8 cellular contexts compared by ENCODE assay signal in genomic region chr17:7834891-7835817, GRCh38. TPM values are rescaled to one million over a fixed set of nuclear protein-coding genes. Genes with fewer than 3 reads are reported as not detected.
DNase-seq lines count a peak whose midpoint lies in the region; ATAC-seq, FAIRE-seq and TF ChIP-seq lines count a peak whose summit lies in the region.

No MANE protein-coding gene starts in this region.

- ATAC-seq in GM21526 (IDR thresholded peaks at IDR 0.05; ENCODE audit: low FRiP score, unreplicated experiment): peak; percentile 39

- BruUV-seq in Caco-2 (replicated peaks; lab: Mats Ljungman, UMichigan) (no TSS peak), OCI-LY7 (replicated peaks; lab: Mats Ljungman, UMichigan) (no TSS peak), endothelial cell of umbilical vein (replicated peaks; lab: Mats Ljungman, UMichigan) (TSS peak; percentile 50)

- H3K9me3 Mint-ChIP-seq in Caco-2 (ENCODE audit: unreplicated experiment): no peaks in the 10 kb centered on the region

- no peaks in the 10 kb centered on the region for H3K27me3 ChIP-seq in Caco-2 (replicated peaks; ENCODE audit: control insufficient read depth, insufficient read depth, low read length)
- H3K27me3 ChIP-seq in endothelial cell of umbilical vein (ENCODE audit: control insufficient read depth in 2 of 2, insufficient read depth in 2 of 2, low read length in 2 of 2): peaks cover 0 to 3% of the 10 kb centered on the region in 2 experiments

- no peak for TF ChIP-seq POLR2A in endothelial cell of umbilical vein (IDR thresholded peaks at IDR 0.05; ENCODE audit: low read depth, low read length)

- peak overlapping the region; percentile 96 for H3K9ac ChIP-seq in endothelial cell of umbilical vein (replicated peaks; ENCODE audit: extremely low read depth, insufficient read depth, low read length)

- peaks cover 23% of the 10 kb centered on the region for H3K4me1 ChIP-seq in Caco-2
- peaks cover 39% of the 10 kb centered on the region for H3K4me1 ChIP-seq in OCI-LY7 (ENCODE audit: insufficient read depth, low read length, poor library complexity, severe bottlenecking)
- H3K4me1 ChIP-seq in endothelial cell of umbilical vein (ENCODE audit: control insufficient read depth, extremely low read depth, insufficient read depth, low read length): peaks cover 32% of the 10 kb centered on the region

- DNase-seq in Caco-2: peak; percentile 90 to 95
- DNase-seq in OCI-LY7 (ENCODE audit: low spot score): peak; percentile 95
- peak; percentile 85 for DNase-seq in activated T-cell treated with anti-CD3 and anti-CD28 coated beads for 24 hours (ENCODE audit: low read depth)
- DNase-seq in endothelial cell of umbilical vein (ENCODE audit: low read depth, low spot score): peak; percentile 100
- peak; percentile 98 for DNase-seq in midbrain (lab: John Stamatoyannopoulos, UW)
- peak; percentile 81 to 83 for DNase-seq in stimulated activated CD8-positive, alpha-beta memory T cell treated with anti-CD3 and anti-CD28 coated beads, Interleukin-15, amount 100 ng/mL, for 4 hours (ENCODE audit: low read depth in 2 of 2)

- peaks cover 19% of the 10 kb centered on the region for H3K4me1 Mint-ChIP-seq in Caco-2 (ENCODE audit: low read depth, unreplicated experiment)

- FAIRE-seq in endothelial cell of umbilical vein (lab: Jason Lieb, UNC): peak; percentile 99

- H3K9me2 ChIP-seq in OCI-LY7 (ENCODE audit: insufficient read depth, low read length): no peaks in the 10 kb centered on the region

- peaks cover 40% of the 10 kb centered on the region for H3K36me3 Mint-ChIP-seq in Caco-2 (ENCODE audit: insufficient read depth, unreplicated experiment)

- H3K27me3 Mint-ChIP-seq in Caco-2 (ENCODE audit: insufficient read depth, unreplicated experiment): no peaks in the 10 kb centered on the region

- no peak for TF ChIP-seq EP300 in Ishikawa (IDR thresholded peaks at IDR 0.05; ENCODE audit: borderline replicate concordance)

- POLR2A ChIA-PET in Caco-2 (lab: Charles Lee) (interaction anchor here (0.5 to 1.8 kb wide), 4 partner anchors 10 to 413 kb away, joined by 3 to 8 read pairs (median 5); partner anchors contain the start of gene NAA38), OCI-LY7 (lab: Charles Lee) (interaction anchor here (0.7 to 1.5 kb wide), 3 partner anchors 10 to 353 kb away, joined by 3 to 6 read pairs (median 5); partner anchors contain the start of gene TP53), endothelial cell of umbilical vein (lab: Charles Lee) (interaction anchor here (1.6 kb wide), 1 partner anchor 9 kb away, joined by 6 read pairs; no protein-coding TSS in a partner anchor)

- H3K79me2 ChIP-seq in OCI-LY7 (ENCODE audit: insufficient read depth, low read depth, low read length) (peaks cover 25% of the 10 kb centered on the region; the same call in 1 of the 2 replicates), endothelial cell of umbilical vein (ENCODE audit: control insufficient read depth, insufficient read depth, low read length) (no peaks in the 10 kb centered on the region)

- H3K4me2 ChIP-seq in OCI-LY7 (ENCODE audit: low read length) (peak overlapping the region; percentile 93), endothelial cell of umbilical vein (ENCODE audit: insufficient read depth, low read length) (peak overlapping the region; percentile 91)

- peak overlapping the region; percentile 82 for H3K4me3 ChIP-seq in Caco-2 (ENCODE audit: low read depth, low read length)
- peak overlapping the region; percentile 78 for H3K4me3 ChIP-seq in OCI-LY7 (ENCODE audit: low read depth, low read length, poor library complexity, severe bottlenecking)
- peak overlapping the region; percentile 34 to 52 (median 46) for H3K4me3 ChIP-seq in endothelial cell of umbilical vein (replicated peaks in 1 of 3; ENCODE audit: insufficient read depth in 1 of 3, low read depth in 1 of 3, low read length in 3 of 3)

- dilution Hi-C loops in endothelial cell of umbilical vein (cut with MboI; ENCODE audit: extremely low pct_ligation_motif_present, low sequenced_read_pairs): no loop called here

- peak overlapping the region; percentile 91 for H3K27ac ChIP-seq in OCI-LY7 (ENCODE audit: low read depth, low read length, poor library complexity, severe bottlenecking)
- peak overlapping the region; percentile 94 for H3K27ac ChIP-seq in endothelial cell of umbilical vein (ENCODE audit: insufficient read depth, low read depth, low read length)

- peak overlapping the region; percentile 98 for H3K4me3 Mint-ChIP-seq in Caco-2 (ENCODE audit: unreplicated experiment)

- CTCF ChIA-PET in Caco-2 (lab: Charles Lee) (interaction anchor here (0.6 to 1.6 kb wide), 5 partner anchors 10 to 91 kb away, joined by 3 to 12 read pairs (median 6); partner anchors contain the start of gene NAA38), OCI-LY7 (lab: Charles Lee; ENCODE audit: unreplicated experiment) (interaction anchor here (0.5 to 1.2 kb wide), 4 partner anchors 10 to 317 kb away, joined by 3 to 9 read pairs (median 4); partner anchors contain the start of gene PER1), endothelial cell of umbilical vein (lab: Charles Lee) (interaction anchor here (0.8 to 5.8 kb wide), 24 partner anchors 8 to 225 kb away, joined by 3 to 32 read pairs (median 4); partner anchors contain the start of genes CHD3, CYB5D1, NAA38 and TMEM88)

- peak overlapping the region; percentile 99 for H3K27ac Mint-ChIP-seq in Caco-2 (ENCODE audit: unreplicated experiment)

- H4K20me1 ChIP-seq in OCI-LY7 (ENCODE audit: insufficient read depth, low read length): no peaks in the 10 kb centered on the region
- no peaks in the 10 kb centered on the region for H4K20me1 ChIP-seq in endothelial cell of umbilical vein (replicated peaks; ENCODE audit: control insufficient read depth, extremely low read depth, insufficient read depth, low read length)

- TF ChIP-seq CTCF in Caco-2 (IDR thresholded peaks at IDR 0.05; ENCODE audit: insufficient read depth in 1 of 2, low read depth in 1 of 2, low read length in 1 of 2, severe bottlenecking in 1 of 2, unreplicated experiment in 1 of 2) (peak; percentile 31 to 69), OCI-LY7 (conservative IDR thresholded peaks at IDR 0.05; ENCODE audit: low read length) (peak; percentile 81), endothelial cell of umbilical vein (IDR thresholded peaks at IDR 0.05; ENCODE audit: extremely low read depth in 1 of 2, insufficient read depth in 1 of 2, low read depth in 1 of 2, low read length in 2 of 2) (peak; percentile 65 to 92)

- peak; percentile 68 for TF ChIP-seq RAD21 in Ishikawa (IDR thresholded peaks at IDR 0.05; ENCODE audit: low read depth)

- H3K36me3 ChIP-seq in Caco-2 (ENCODE audit: control insufficient read depth, insufficient read depth, low read length) (no peaks in the 10 kb centered on the region), OCI-LY7 (ENCODE audit: insufficient read depth, low read length) (peaks cover under 1% of the 10 kb centered on the region; the same call in 1 of the 2 replicates), endothelial cell of umbilical vein (ENCODE audit: control insufficient read depth in 2 of 2, extremely low read depth in 1 of 2, insufficient read depth in 2 of 2, low read length in 2 of 2) (peaks cover 0 to 2% of the 10 kb centered on the region in 2 experiments)

- no peaks in the 10 kb centered on the region for H3K9me1 ChIP-seq in endothelial cell of umbilical vein (replicated peaks; ENCODE audit: control insufficient read depth, extremely low read depth, insufficient read depth, low read length)

- intact Hi-C loops in Caco-2 (cut with micrococcal nuclease; ENCODE audit: unreplicated experiment): loop anchor here (1.0 to 5.0 kb wide), 2 partner anchors 22 to 218 kb away; partner anchors contain the start of gene NAA38
- intact Hi-C loops in OCI-LY7 (cut with micrococcal nuclease; ENCODE audit: unreplicated experiment): loop anchor here (1.0 to 10.0 kb wide), 8 partner anchors 8 to 583 kb away; partner anchors contain the start of genes CTDNEP1, ELP5, HES7 and NAA38
- intact Hi-C loops in endothelial cell of umbilical vein (cut with micrococcal nuclease): loop anchor here (1.0 to 5.0 kb wide), 6 partner anchors 9 to 263 kb away; partner anchors contain the start of gene NAA38

- peak overlapping the region; percentile 42; the same call in 1 of the 2 replicates for H2AFZ ChIP-seq in OCI-LY7 (ENCODE audit: low read length)
- peak overlapping the region; percentile 88 for H2AFZ ChIP-seq in endothelial cell of umbilical vein (ENCODE audit: low read depth, low read length)

- H3K9me3 ChIP-seq in Caco-2 (no peaks in the 10 kb centered on the region), OCI-LY7 (ENCODE audit: low read length) (no peaks in the 10 kb centered on the region), endothelial cell of umbilical vein (replicated peaks; ENCODE audit: control insufficient read depth, insufficient read depth, low read length) (no peaks in the 10 kb centered on the region)

RNA-seq across cellular contexts. Expression of gene KDM6B, which starts 1.1 kb away (rescaled TPM):
- total RNA-seq in Caco-2 (2022) (27.4 and 27.9 TPM in 2 replicates), OCI-LY7 (2022) (46.4 and 62.9 TPM in 2 replicates), endothelial cell of umbilical vein (17.8 and 19.2 TPM in 2 replicates)
- 4.4 and 10.0 TPM in 2 replicates for total RNA-seq in OCI-LY7 (2014; rRNA removed; shearing (Covaris generic))
- polyA plus RNA-seq in endothelial cell of umbilical vein: 1.8 and 2.0 TPM in 2 replicates
- polyA plus RNA-seq in endothelial cell of umbilical vein (2011; cell fraction: cytosol; rRNA removed): 1.2 and 1.7 TPM in 2 replicates
- polyA plus RNA-seq in endothelial cell of umbilical vein (2011; cell fraction: nucleus; rRNA removed): 9.3 and 13.0 TPM in 2 replicates
- polyA plus RNA-seq in endothelial cell of umbilical vein (2012): 6.6 and 13.4 TPM in 2 replicates
- 4.9 and 9.7 TPM in 2 replicates for polyA minus RNA-seq in endothelial cell of umbilical vein
- 4.9 TPM for polyA minus RNA-seq in endothelial cell of umbilical vein (2011; cell fraction: cytosol; rRNA and poly(A)+ RNA removed)
- polyA minus RNA-seq in endothelial cell of umbilical vein (2011; cell fraction: nucleus; rRNA and poly(A)+ RNA removed): 22.5 and 24.4 TPM in 2 replicates

RNA-seq across cellular contexts. Expression of gene TMEM88, which starts 19.7 kb away (rescaled TPM):
- 2.5 and 3.2 TPM in 2 replicates for total RNA-seq in Caco-2 (2022)
- 0.41 TPM in 1 of 2 replicates, not detected in the other for total RNA-seq in OCI-LY7 (2014; rRNA removed; shearing (Covaris generic))
- 3.8 and 4.0 TPM in 2 replicates for total RNA-seq in OCI-LY7 (2022)
- total RNA-seq in endothelial cell of umbilical vein: 39.2 and 53.4 TPM in 2 replicates
- 165 and 185 TPM in 2 replicates for polyA plus RNA-seq in endothelial cell of umbilical vein
- 106 and 108 TPM in 2 replicates for polyA plus RNA-seq in endothelial cell of umbilical vein (2011; cell fraction: cytosol; rRNA removed)
- 35.2 TPM in 2 replicates for polyA plus RNA-seq in endothelial cell of umbilical vein (2011; cell fraction: nucleus; rRNA removed)
- 15.7 and 18.9 TPM in 2 replicates for polyA plus RNA-seq in endothelial cell of umbilical vein (2012)
- polyA minus RNA-seq in endothelial cell of umbilical vein: 17.3 and 23.4 TPM in 2 replicates
- polyA minus RNA-seq in endothelial cell of umbilical vein (2011; cell fraction: cytosol; rRNA and poly(A)+ RNA removed): not detected
- 9.3 and 9.6 TPM in 2 replicates for polyA minus RNA-seq in endothelial cell of umbilical vein (2011; cell fraction: nucleus; rRNA and poly(A)+ RNA removed)

RNA-seq across cellular contexts. Expression of gene NAA38, which starts 22.2 kb away (rescaled TPM):
- total RNA-seq in Caco-2 (2022) (20.9 and 27.4 TPM in 2 replicates), OCI-LY7 (2022) (149 and 153 TPM in 2 replicates), endothelial cell of umbilical vein (119 TPM in 2 replicates)
- total RNA-seq in OCI-LY7 (2014; rRNA removed; shearing (Covaris generic)): 168 and 205 TPM in 2 replicates
- 267 and 363 TPM in 2 replicates for polyA plus RNA-seq in endothelial cell of umbilical vein
- 122 and 161 TPM in 2 replicates for polyA plus RNA-seq in endothelial cell of umbilical vein (2011; cell fraction: cytosol; rRNA removed)
- polyA plus RNA-seq in endothelial cell of umbilical vein (2011; cell fraction: nucleus; rRNA removed): 57.9 and 63.9 TPM in 2 replicates
- 75.5 and 87.5 TPM in 2 replicates for polyA plus RNA-seq in endothelial cell of umbilical vein (2012)
- 44.0 and 54.0 TPM in 2 replicates for polyA minus RNA-seq in endothelial cell of umbilical vein
- polyA minus RNA-seq in endothelial cell of umbilical vein (2011; cell fraction: cytosol; rRNA and poly(A)+ RNA removed): 158 TPM
- 14.4 and 33.0 TPM in 2 replicates for polyA minus RNA-seq in endothelial cell of umbilical vein (2011; cell fraction: nucleus; rRNA and poly(A)+ RNA removed)

RNA-seq across cellular contexts. Expression of gene CYB5D1, which starts 22.6 kb away (rescaled TPM):
- total RNA-seq in Caco-2 (2022) (6.1 and 7.3 TPM in 2 replicates), OCI-LY7 (2022) (19.3 and 24.8 TPM in 2 replicates), endothelial cell of umbilical vein (16.8 and 18.1 TPM in 2 replicates)
- 16.9 and 18.1 TPM in 2 replicates for total RNA-seq in OCI-LY7 (2014; rRNA removed; shearing (Covaris generic))
- 7.7 and 9.4 TPM in 2 replicates for polyA plus RNA-seq in endothelial cell of umbilical vein
- 6.9 and 7.5 TPM in 2 replicates for polyA plus RNA-seq in endothelial cell of umbilical vein (2011; cell fraction: cytosol; rRNA removed)
- 13.0 and 15.9 TPM in 2 replicates for polyA plus RNA-seq in endothelial cell of umbilical vein (2011; cell fraction: nucleus; rRNA removed)
- 8.4 and 9.9 TPM in 2 replicates for polyA plus RNA-seq in endothelial cell of umbilical vein (2012)
- polyA minus RNA-seq in endothelial cell of umbilical vein: 8.3 and 15.0 TPM in 2 replicates
- polyA minus RNA-seq in endothelial cell of umbilical vein (2011; cell fraction: cytosol; rRNA and poly(A)+ RNA removed): 9.1 TPM
- polyA minus RNA-seq in endothelial cell of umbilical vein (2011; cell fraction: nucleus; rRNA and poly(A)+ RNA removed): 7.2 and 8.7 TPM in 2 replicates

RNA-seq across cellular contexts. Expression of gene CHD3, which starts 53.4 kb away (rescaled TPM):
- total RNA-seq in Caco-2 (2022) (27.9 and 34.7 TPM in 2 replicates), OCI-LY7 (2022) (124 and 126 TPM in 2 replicates), endothelial cell of umbilical vein (185 and 189 TPM in 2 replicates)
- 42.5 and 59.6 TPM in 2 replicates for total RNA-seq in OCI-LY7 (2014; rRNA removed; shearing (Covaris generic))
- polyA plus RNA-seq in endothelial cell of umbilical vein: 102 and 108 TPM in 2 replicates
- polyA plus RNA-seq in endothelial cell of umbilical vein (2011; cell fraction: cytosol; rRNA removed): 49.9 and 71.3 TPM in 2 replicates
- polyA plus RNA-seq in endothelial cell of umbilical vein (2011; cell fraction: nucleus; rRNA removed): 282 and 317 TPM in 2 replicates
- 104 and 141 TPM in 2 replicates for polyA plus RNA-seq in endothelial cell of umbilical vein (2012)
- 169 and 172 TPM in 2 replicates for polyA minus RNA-seq in endothelial cell of umbilical vein
- polyA minus RNA-seq in endothelial cell of umbilical vein (2011; cell fraction: cytosol; rRNA and poly(A)+ RNA removed): 55.1 TPM
- polyA minus RNA-seq in endothelial cell of umbilical vein (2011; cell fraction: nucleus; rRNA and poly(A)+ RNA removed): 98.9 and 110 TPM in 2 replicates

Comparison
In these comparisons a context has a peak if more than half of its experiments do, and no peak if none do; other contexts are left out.
1. Peak in every context shown above with its lines: DNase-seq, ATAC-seq, H3K4me3 ChIP-seq and H3K27ac ChIP-seq.